1 cellular context compared by ENCODE assay signal in the genomic region with DNA sequence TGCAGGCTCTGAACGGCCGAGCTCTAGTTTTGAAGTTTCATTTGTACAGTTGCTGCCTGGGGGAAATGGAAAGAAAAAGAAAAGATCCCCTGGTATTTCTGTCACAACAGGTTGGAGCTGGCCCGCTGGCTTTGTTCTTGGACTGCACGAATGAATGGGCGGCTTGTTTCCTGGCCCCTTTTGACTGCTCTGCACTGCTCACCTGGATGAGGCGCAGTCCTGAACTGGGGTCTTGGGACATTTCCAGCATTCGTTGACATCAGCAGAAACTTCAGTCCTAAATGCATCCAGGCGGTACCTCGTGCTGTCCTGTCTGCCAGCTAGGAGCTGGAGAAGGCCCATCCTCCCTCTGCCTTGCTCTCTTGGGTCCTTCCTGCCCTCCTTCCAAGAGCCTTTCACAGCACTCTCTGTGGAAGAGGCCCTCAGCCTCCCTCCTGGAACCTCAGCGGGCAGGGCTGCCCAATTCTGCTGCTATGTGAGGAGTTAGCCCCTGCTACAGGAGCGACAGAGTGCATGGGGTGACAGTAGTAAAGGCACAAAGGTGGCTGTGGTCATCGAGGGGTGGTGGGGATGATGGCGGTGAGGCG.
TF ChIP-seq lines count a peak whose summit lies in the region.

No MANE protein-coding gene starts in this region.

TF ChIP-seq in IMR-90, 13 proteins besides CTCF, POLR2A, EP300 and RAD21 (continued from another document):
- TF ChIP-seq, protein P1, sequence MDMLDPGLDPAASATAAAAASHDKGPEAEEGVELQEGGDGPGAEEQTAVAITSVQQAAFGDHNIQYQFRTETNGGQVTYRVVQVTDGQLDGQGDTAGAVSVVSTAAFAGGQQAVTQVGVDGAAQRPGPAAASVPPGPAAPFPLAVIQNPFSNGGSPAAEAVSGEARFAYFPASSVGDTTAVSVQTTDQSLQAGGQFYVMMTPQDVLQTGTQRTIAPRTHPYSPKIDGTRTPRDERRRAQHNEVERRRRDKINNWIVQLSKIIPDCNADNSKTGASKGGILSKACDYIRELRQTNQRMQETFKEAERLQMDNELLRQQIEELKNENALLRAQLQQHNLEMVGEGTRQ (IDR thresholded peaks at IDR 0.05; ENCODE audit: low read depth, low read length) = no peak
- TF ChIP-seq RCOR1 (IDR thresholded peaks at IDR 0.05; ENCODE audit: insufficient replicate concordance, low read length) (no peak), CEBPB (IDR thresholded peaks at IDR 0.05; ENCODE audit: low read depth, low read length) (no peak)
